16 cellular contexts compared by ENCODE assay signal in genomic region chr18:48304906-48305693, GRCh38.
"Had no signal": no experiment of that assay in that cellular context is flagged by ENCODE, and none has a peak within 500 bp of the region (broad histone marks: within the 10 kb centered on the region; RNA-seq: fewer than 3 reads in every experiment).

No MANE protein-coding gene starts in this region.

- H3K27ac ChIP-seq: breast epithelium, colonic mucosa, heart left ventricle, parathyroid adenoma, upper lobe of left lung had no signal

- H3K9me3 ChIP-seq: breast epithelium, colonic mucosa, heart left ventricle, upper lobe of left lung had no signal

- H3K27me3 ChIP-seq: breast epithelium, colonic mucosa, heart left ventricle, upper lobe of left lung had no signal

- H3K79me2 ChIP-seq: parathyroid adenoma had no signal

- H3K4me3 ChIP-seq: breast epithelium, colonic mucosa, heart left ventricle, upper lobe of left lung had no signal

- H3K36me3 ChIP-seq: breast epithelium, colonic mucosa, heart left ventricle, upper lobe of left lung had no signal

- H3K4me1 ChIP-seq: colonic mucosa had no signal

- H3K9ac ChIP-seq: parathyroid adenoma had no signal

- DNase-seq: activated CD4-positive, alpha-beta T cell treated with anti-CD3 and anti-CD28 coated beads for 1 hour; activated CD4-positive, alpha-beta T cell treated with anti-CD3 and anti-CD28 coated beads, Interleukin-2, amount 50 U/mL, for 1 hour; activated naive CD4-positive, alpha-beta T cell treated with Interleukin-2 at 50 U/mL for 16 hours; activated naive CD8-positive, alpha-beta T cell treated with anti-CD3 and anti-CD28 coated beads for 36 hours; activated T-cell treated with anti-CD3 and anti-CD28 coated beads, Interleukin-2, amount 50 U/mL, for 1 hour; colonic mucosa; heart left ventricle; left cardiac atrium; nucleus accumbens; stimulated activated CD4-positive, alpha-beta T cell treated with anti-CD3 and anti-CD28 coated beads, Interleukin-2, amount 100 ng/mL, for 48 hours; stimulated activated CD8-positive, alpha-beta memory T cell treated with anti-CD3 and anti-CD28 coated beads, Interleukin-4, amount 100 ng/mL, for 48 hours; stimulated activated naive B cell treated with anti-CD40 and anti-IgM and Interleukin-4, amounts not matched to agents 10 μg/mL and 1 μg/mL and 100 μg/mL, for 72 hours; T-helper 9 cell had no signal

- H2AFZ ChIP-seq: parathyroid adenoma had no signal
